Comparison of ENCODE assay signal across 11 cellular contexts in genomic region chr19:55119053-55119452, GRCh38. TPM values are rescaled to one million over a fixed set of nuclear protein-coding genes. Genes with fewer than 3 reads are reported as not detected.
DNase-seq lines count a peak whose midpoint lies in the region; ATAC-seq and TF ChIP-seq lines count a peak whose summit lies in the region.
"Had no signal": no experiment of that assay in that cellular context is flagged by ENCODE, and none has a peak within 500 bp of the region (broad histone marks: within the 10 kb centered on the region; RNA-seq: fewer than 3 reads in every experiment).

No MANE protein-coding gene starts in this region.

- peak overlapping the region; percentile 59; the same call in 1 of the 2 replicates for H3K4me3 ChIP-seq in PC-9
- H3K4me3 ChIP-seq in endodermal cell (ENCODE audit: low read length): no peak overlapping the region
- peak overlapping the region; percentile 89 for H3K4me3 ChIP-seq in psoas muscle

- DNase-seq in SIG-M5 treated with dmso at 0.1 percent for 504 hours (lab: John Stamatoyannopoulos, UW; ENCODE audit: unreplicated experiment) (peak; percentile 28), SIG-M5 (lab: John Stamatoyannopoulos, UW) (no peak), PC-9 (no peak), endodermal cell (no peak), psoas muscle (no peak)
- DNase-seq: NCI-H187 had no signal

- H3K4me1 ChIP-seq in PC-9 (replicated peaks; ENCODE audit: insufficient read depth) (peaks cover 22% of the 10 kb centered on the region), endodermal cell (ENCODE audit: control insufficient read depth, insufficient read depth, low read length) (no peaks in the 10 kb centered on the region), psoas muscle (peaks cover 7% of the 10 kb centered on the region)

- H3K27ac Mint-ChIP-seq in endodermal cell: peak overlapping the region; percentile 96

- H3K27me3 ChIP-seq in PC-9 (ENCODE audit: insufficient read depth, low read depth): peaks cover 12% of the 10 kb centered on the region
- no peaks in the 10 kb centered on the region for H3K27me3 ChIP-seq in endodermal cell (ENCODE audit: control insufficient read depth, insufficient read depth, low read length, poor library complexity, severe bottlenecking)
- no peaks in the 10 kb centered on the region for H3K27me3 ChIP-seq in psoas muscle (ENCODE audit: insufficient read depth in 3 of 3, low read length in 2 of 3)

- CTCF ChIA-PET in PC-9 (lab: Charles Lee): no interaction called here

- POLR2A ChIA-PET in PC-9 (lab: Charles Lee; ENCODE audit: unreplicated experiment): no interaction called here

- peaks cover 20% of the 10 kb centered on the region for H3K4me1 Mint-ChIP-seq in endodermal cell

- peaks cover 18% of the 10 kb centered on the region for H3F3A ChIP-seq in PC-9 (ENCODE audit: insufficient read depth, low read depth)

- H3K4me2 ChIP-seq in PC-9: peak overlapping the region; percentile 91; the same call in 1 of the 2 replicates

- H3K36me3 Mint-ChIP-seq in endodermal cell (ENCODE audit: low read depth): no peaks in the 10 kb centered on the region

- no peaks in the 10 kb centered on the region for H3K9me2 ChIP-seq in PC-9 (ENCODE audit: insufficient read depth)

- H3K27ac ChIP-seq in PC-9 (no peak overlapping the region), endodermal cell (ENCODE audit: low read depth, low read length) (no peak overlapping the region), psoas muscle (no peak overlapping the region)
- H3K27ac ChIP-seq: cardiac muscle cell had no signal

- H3K79me2 ChIP-seq in PC-9 (ENCODE audit: low read depth): peaks cover 30% of the 10 kb centered on the region

- H3K27me3 Mint-ChIP-seq in endodermal cell (ENCODE audit: insufficient read depth): peaks cover 37% of the 10 kb centered on the region

- H4K20me1 ChIP-seq in PC-9 (ENCODE audit: insufficient read depth): peaks cover 27% of the 10 kb centered on the region

- WGBS in endodermal cell (ENCODE audit: insufficient coverage in 1 of 2, insufficient read length in 1 of 2), 2 experiments: 90 to 91% methylated on average over 8 to 14 of the region's 14 CpGs
- 77 to 83% (median 77%) methylated on average over 14 of the region's 14 CpGs for WGBS in psoas muscle, 3 donors

- peak overlapping the region; percentile 87 for H3K4me3 Mint-ChIP-seq in endodermal cell

- intact Hi-C loops in PC-9 (cut with micrococcal nuclease; ENCODE audit: unreplicated experiment) (no loop called here), psoas muscle (cut with DNase I) (no loop called here)

- BruUV-seq in PC-9 (replicated peaks; lab: Mats Ljungman, UMichigan): no TSS peak

- no peak overlapping the region for H3K9ac ChIP-seq in endodermal cell (ENCODE audit: extremely low read depth, low read length, poor library complexity, severe bottlenecking)

- ATAC-seq in psoas muscle (no peak), HG03045 (IDR thresholded peaks at IDR 0.05; ENCODE audit: unreplicated experiment) (no peak), HG02623 (IDR thresholded peaks at IDR 0.05; ENCODE audit: unreplicated experiment) (no peak), HG03108 (IDR thresholded peaks at IDR 0.05; ENCODE audit: unreplicated experiment) (no peak)
- ATAC-seq: activated CD4-positive, CD25-positive, alpha-beta regulatory T cell treated with anti-CD3 and anti-CD28 coated beads, Interleukin-2, amount 50 U/mL, for 24 hours had no signal

- H3K9me3 ChIP-seq in PC-9 (ENCODE audit: insufficient read depth, low read depth) (no peaks in the 10 kb centered on the region), endodermal cell (ENCODE audit: control insufficient read depth, low read length) (no peaks in the 10 kb centered on the region), psoas muscle (no peaks in the 10 kb centered on the region)

- no peaks in the 10 kb centered on the region for H3K9me3 Mint-ChIP-seq in endodermal cell

- H2AFZ ChIP-seq in PC-9: no peak overlapping the region

- TF ChIP-seq CTCF in PC-9 (conservative IDR thresholded peaks at IDR 0.05): no peak
- TF ChIP-seq CTCF in endodermal cell (conservative IDR thresholded peaks at IDR 0.05): no peak
- TF ChIP-seq CTCF in psoas muscle (IDR thresholded peaks at IDR 0.05): no peak

- H3K36me3 ChIP-seq in PC-9 (ENCODE audit: low read depth) (no peaks in the 10 kb centered on the region), endodermal cell (ENCODE audit: control insufficient read depth, insufficient read depth, low read length) (no peaks in the 10 kb centered on the region), psoas muscle (ENCODE audit: insufficient read depth in 1 of 2, low read depth in 1 of 2) (no peaks in the 10 kb centered on the region)
- H3K36me3 ChIP-seq: cardiac muscle cell had no signal

RNA-seq across cellular contexts. Expression of gene PPP1R12C, which starts 1.6 kb away (rescaled TPM):
- total RNA-seq in PC-9 (2021) (110 and 114 TPM in 2 replicates), endodermal cell (100 to 1,000 TPM in 1 of 2 donors, 10 to 100 TPM in 1; 98.2 to 107 TPM), psoas muscle (10 to 100 TPM; 20.5 to 35.3 (median 24.8) TPM)
- polyA plus RNA-seq in endodermal cell (2013, experiment 1 of 2): 53.5 TPM
- polyA plus RNA-seq in endodermal cell (2013, experiment 2 of 2): 49.1 TPM
- polyA plus RNA-seq in psoas muscle: 10 to 100 TPM; 28.5 to 59.1 (median 44.4) TPM

RNA-seq across cellular contexts. Expression of gene TNNT1, which starts 30.0 kb away (rescaled TPM):
- total RNA-seq in PC-9 (2021) (228 and 266 TPM in 2 replicates), endodermal cell (10 to 100 TPM; 22.9 to 66.7 TPM), psoas muscle (1,000 to 10,000 TPM; 7,142 to 9,723 (median 8,305) TPM)
- polyA plus RNA-seq in endodermal cell (2013, experiment 1 of 2): 43.3 TPM
- 40.7 TPM for polyA plus RNA-seq in endodermal cell (2013, experiment 2 of 2)
- over 10,000 TPM in 2 of 3 donors, 1,000 to 10,000 TPM in 1; 4,522 to 12,694 (median 10,175) TPM for polyA plus RNA-seq in psoas muscle

RNA-seq across cellular contexts. Expression of gene TNNI3, which starts 38.5 kb away (rescaled TPM):
- total RNA-seq in PC-9 (2021) (13.7 and 18.2 TPM in 2 replicates), endodermal cell (10 to 100 TPM in 1 of 2 donors, 1 to 10 TPM in 1; 9.8 to 14.2 TPM), psoas muscle (10 to 100 TPM in 1 of 4 donors, 1 to 10 TPM in 3; 5.0 to 16.2 (median 7.4) TPM)
- 9.9 TPM for polyA plus RNA-seq in endodermal cell (2013, experiment 1 of 2)
- 9.5 TPM for polyA plus RNA-seq in endodermal cell (2013, experiment 2 of 2)
- 10 to 100 TPM; 13.4 to 17.4 (median 15.2) TPM for polyA plus RNA-seq in psoas muscle

RNA-seq across cellular contexts. Expression of gene EPS8L1, which starts 43.4 kb away (rescaled TPM):
- total RNA-seq in PC-9 (2021): 111 and 162 TPM in 2 replicates
- total RNA-seq in endodermal cell: 10 to 100 TPM; 29.4 to 52.8 TPM
- polyA plus RNA-seq in endodermal cell (2013, experiment 1 of 2): 14.5 TPM
- 14.3 TPM for polyA plus RNA-seq in endodermal cell (2013, experiment 2 of 2)
- total RNA-seq in psoas muscle: 1 to 10 TPM in 2 of 4 donors, under 1 TPM in 2; 0.53 to 2.5 (median 0.93) TPM
- 1 to 10 TPM in 2 of 3 donors, under 1 TPM in 1; 0.97 to 1.9 (median 1.4) TPM for polyA plus RNA-seq in psoas muscle

RNA-seq across cellular contexts. Expression of gene DNAAF3, which starts 47.4 kb away (rescaled TPM):
- 51.8 and 76.6 TPM in 2 replicates for total RNA-seq in PC-9 (2021)
- 1 to 10 TPM; 5.9 to 9.5 TPM for total RNA-seq in endodermal cell
- 10.2 TPM for polyA plus RNA-seq in endodermal cell (2013, experiment 1 of 2)
- 7.5 TPM for polyA plus RNA-seq in endodermal cell (2013, experiment 2 of 2)
- total RNA-seq in psoas muscle: not detected
- polyA plus RNA-seq in psoas muscle: under 1 TPM; 0.06 to 0.47 (median 0.34) TPM

Comparison
In these comparisons a context has a peak if more than half of its experiments do, and no peak if none do; other contexts are left out.
1. RNA of gene TNNT1, which starts 30.0 kb away (total RNA-seq): 7,142 to 9,723 TPM in psoas muscle; 228 to 266 TPM in PC-9 and 22.9 to 66.7 TPM in endodermal cell; every median in the first group is over 10 times any median in the second.